Comparison of ENCODE assay signal across 8 cellular contexts in the genomic region with DNA sequence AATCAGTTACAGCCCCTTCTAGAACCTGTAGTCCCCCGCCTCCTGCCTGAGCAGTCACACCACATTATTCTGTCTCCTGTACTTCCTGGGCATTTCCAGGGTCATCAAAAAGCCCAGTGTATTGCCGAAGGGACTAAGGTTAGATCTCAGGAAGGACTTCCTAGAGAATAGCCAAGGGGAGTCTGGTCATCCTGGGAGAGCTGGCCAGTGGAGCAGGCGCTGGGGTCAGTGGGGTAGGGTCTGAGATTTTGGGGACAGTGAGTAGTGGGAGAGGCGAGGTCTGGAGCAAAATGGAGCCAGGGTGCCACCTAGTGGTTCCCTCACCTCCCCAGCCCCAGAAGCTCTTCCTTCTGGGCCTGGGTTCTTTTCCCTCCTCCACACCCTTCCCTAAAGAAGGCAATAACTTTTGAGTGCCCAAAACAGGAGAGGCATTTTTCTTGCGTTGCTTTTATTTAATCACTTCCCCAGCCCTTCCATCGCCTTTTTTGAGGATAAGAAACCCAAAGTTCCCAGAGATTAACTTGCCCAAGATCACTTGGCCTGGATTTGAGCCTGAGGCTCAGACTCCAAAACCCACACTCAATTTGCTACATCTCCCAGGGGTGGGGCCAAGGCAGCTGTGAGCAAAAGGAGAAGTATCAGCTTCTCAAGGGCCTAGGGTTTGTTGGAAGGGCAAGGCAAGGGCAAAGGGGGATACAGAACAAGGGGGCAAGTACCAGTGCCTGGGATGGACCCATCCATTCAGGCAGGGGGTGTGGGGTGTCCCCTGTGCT. TPM values are rescaled to one million over a fixed set of nuclear protein-coding genes. Genes with fewer than 3 reads are reported as not detected.
DNase-seq lines count a peak whose midpoint lies in the region; ATAC-seq lines count a peak whose summit lies in the region.

No MANE protein-coding gene starts in this region.

- H3K4me3 ChIP-seq in BLaER1 (no peak overlapping the region), NT2/D1 (ENCODE audit: insufficient read length, low read depth) (no peak overlapping the region)

- peaks cover 36% of the 10 kb centered on the region for H4K20me1 ChIP-seq in BLaER1

- peak overlapping the region; percentile 86 for H3K27ac ChIP-seq in BLaER1

- DNase-seq in GM19240 (ENCODE audit: insufficient read length, low spot score) (peak; percentile 53), NT2/D1 (ENCODE audit: low read depth, low spot score) (peak; percentile 48), hepatic stellate cell (ENCODE audit: low spot score) (peak; percentile 64), G401 (ENCODE audit: low spot score) (no peak)
- peak in 1 of 2 donors; percentile 51 for DNase-seq in activated naive CD4-positive, alpha-beta T cell treated with anti-CD3 and anti-CD28 coated beads, Interleukin-2, amount 50 U/mL, for 72 hours (ENCODE audit: low spot score in 2 of 2)
- peak; percentile 50 for DNase-seq in stimulated activated CD4-positive, alpha-beta T cell treated with anti-CD3 and anti-CD28 coated beads, Interleukin-4, amount 100 ng/mL, for 1 hour

- H3K4me1 ChIP-seq in BLaER1 = peaks cover 97% of the 10 kb centered on the region
- peaks cover 34% of the 10 kb centered on the region for H3K4me1 ChIP-seq in NT2/D1 (ENCODE audit: insufficient read depth, insufficient read length)

- H3K36me3 ChIP-seq in BLaER1 (peaks cover 42% of the 10 kb centered on the region), NT2/D1 (ENCODE audit: insufficient read depth, insufficient read length, low read length) (peaks cover 21% of the 10 kb centered on the region)

- H3K27ac Mint-ChIP-seq in activated naive CD4-positive, alpha-beta T cell treated with anti-CD3 and anti-CD28 coated beads, Interleukin-2, amount 50 U/mL, for 72 hours = peak overlapping the region; percentile 17 to 85

- no peaks in the 10 kb centered on the region for H3K27me3 ChIP-seq in BLaER1
- no peaks in the 10 kb centered on the region for H3K27me3 ChIP-seq in NT2/D1 (ENCODE audit: insufficient read depth, insufficient read length)

- H3K4me2 ChIP-seq in BLaER1 = peak overlapping the region; percentile 88

- H3K9ac ChIP-seq in BLaER1 = peak overlapping the region; percentile 73; the same call in 1 of the 2 replicates
- peak overlapping the region; percentile 36 for H3K9ac ChIP-seq in NT2/D1 (ENCODE audit: insufficient read length, low read depth)

- ATAC-seq in activated naive CD4-positive, alpha-beta T cell treated with anti-CD3 and anti-CD28 coated beads, Interleukin-2, amount 50 U/mL, for 72 hours = peak; percentile 34 to 55
- ATAC-seq in HG02623 (IDR thresholded peaks at IDR 0.05; ENCODE audit: unreplicated experiment) = no peak

- no peaks in the 10 kb centered on the region for H3K36me3 Mint-ChIP-seq in activated naive CD4-positive, alpha-beta T cell treated with anti-CD3 and anti-CD28 coated beads, Interleukin-2, amount 50 U/mL, for 72 hours

- no peaks in the 10 kb centered on the region for H3K9me3 ChIP-seq in BLaER1
- H3K9me3 ChIP-seq in NT2/D1 (ENCODE audit: insufficient read depth, low read length) = no peaks in the 10 kb centered on the region

- in situ Hi-C loops in G401 (cut with HindIII; ENCODE audit: low sequenced_read_pairs) = no loop called here

- no peaks in the 10 kb centered on the region for H3K9me3 Mint-ChIP-seq in activated naive CD4-positive, alpha-beta T cell treated with anti-CD3 and anti-CD28 coated beads, Interleukin-2, amount 50 U/mL, for 72 hours

RNA-seq across cellular contexts. Expression of a gene that starts 7.3 kb away (rescaled TPM):
- total RNA-seq in activated naive CD4-positive, alpha-beta T cell treated with anti-CD3 and anti-CD28 coated beads, Interleukin-2, amount 50 U/mL, for 72 hours = 10 to 100 TPM; 12.2 to 34.2 TPM
- 66.5 and 70.3 TPM in 2 replicates for total RNA-seq in G401 (2014; rRNA removed; shearing (Covaris generic))

RNA-seq across cellular contexts. Expression of a gene that starts 12.1 kb away (rescaled TPM):
- total RNA-seq in activated naive CD4-positive, alpha-beta T cell treated with anti-CD3 and anti-CD28 coated beads, Interleukin-2, amount 50 U/mL, for 72 hours = 10 to 100 TPM; 40.9 to 41.1 TPM
- 25.9 and 36.5 TPM in 2 replicates for total RNA-seq in G401 (2014; rRNA removed; shearing (Covaris generic))

RNA-seq across cellular contexts. Expression of a gene that starts 17.7 kb away (rescaled TPM):
- 10 to 100 TPM; 27.7 to 55.3 TPM for total RNA-seq in activated naive CD4-positive, alpha-beta T cell treated with anti-CD3 and anti-CD28 coated beads, Interleukin-2, amount 50 U/mL, for 72 hours
- 16.9 and 24.2 TPM in 2 replicates for total RNA-seq in G401 (2014; rRNA removed; shearing (Covaris generic))

RNA-seq across cellular contexts. Expression of a gene that starts 26.7 kb away (rescaled TPM):
- 10 to 100 TPM; 50.3 to 76.2 TPM for total RNA-seq in activated naive CD4-positive, alpha-beta T cell treated with anti-CD3 and anti-CD28 coated beads, Interleukin-2, amount 50 U/mL, for 72 hours
- total RNA-seq in G401 (2014; rRNA removed; shearing (Covaris generic)) = 204 and 265 TPM in 2 replicates

RNA-seq across cellular contexts. Expression of a gene that starts 30.6 kb away (rescaled TPM):
- total RNA-seq in activated naive CD4-positive, alpha-beta T cell treated with anti-CD3 and anti-CD28 coated beads, Interleukin-2, amount 50 U/mL, for 72 hours = 100 to 1,000 TPM; 202 to 308 TPM
- total RNA-seq in G401 (2014; rRNA removed; shearing (Covaris generic)) = 187 and 192 TPM in 2 replicates
